9 cellular contexts compared by ENCODE assay signal in the genomic region with DNA sequence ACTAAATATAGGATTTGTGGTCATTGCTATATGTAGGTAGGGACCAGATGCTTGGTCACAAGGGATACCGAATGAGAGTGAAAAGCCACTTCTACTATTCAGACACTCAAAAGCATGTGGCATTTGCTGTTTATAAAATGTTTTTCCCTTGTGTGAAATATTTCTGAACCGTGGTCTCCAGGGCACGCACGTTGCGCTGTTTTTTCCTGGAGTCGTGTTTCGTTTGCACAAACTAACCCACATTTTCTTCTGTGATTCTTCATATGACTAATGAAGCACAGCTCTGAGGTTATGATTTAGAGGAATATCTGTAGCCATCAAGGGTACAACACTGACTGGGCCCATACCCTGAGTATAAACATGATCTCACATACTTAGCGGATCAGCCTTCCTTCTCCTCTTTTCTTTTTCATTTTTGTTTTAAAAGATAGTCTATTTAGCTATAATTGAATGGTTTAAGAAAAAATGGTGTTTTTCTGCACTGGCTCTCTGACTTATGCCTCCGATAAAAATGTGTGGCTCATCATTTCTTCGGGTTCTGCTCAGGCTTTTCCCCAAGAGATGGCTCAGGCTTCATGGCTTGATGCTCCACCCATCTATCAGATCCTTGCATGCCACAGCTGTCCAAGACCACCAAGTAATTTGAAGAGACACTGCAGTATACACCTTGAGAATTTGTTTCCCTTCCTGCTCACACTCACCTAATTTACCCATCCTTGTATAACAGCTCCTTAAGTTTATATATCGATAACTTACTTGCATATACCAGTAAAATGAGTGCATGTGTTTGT. TPM values are rescaled to one million over a fixed set of nuclear protein-coding genes. Genes with fewer than 3 reads are reported as not detected.
DNase-seq lines count a peak whose midpoint lies in the region; ATAC-seq and TF ChIP-seq lines count a peak whose summit lies in the region.
"Had no signal": no experiment of that assay in that cellular context is flagged by ENCODE, and none has a peak within 500 bp of the region (broad histone marks: within the 10 kb centered on the region; RNA-seq: fewer than 3 reads in every experiment).

No MANE protein-coding gene starts in this region.

- intact Hi-C loops in head of caudate nucleus (cut with DNase I): no loop called here

- no peaks in the 10 kb centered on the region for H3K36me3 Mint-ChIP-seq in naive B cell

- peaks cover 0 to 3% (median 0%) of the 10 kb centered on the region in 7 donors for H3K9me3 Mint-ChIP-seq in naive B cell

- DNase-seq in naive B cell (no peak), DMS114 treated with DMSO at 0.1 percent for 48 hours (lab: John Stamatoyannopoulos, UW; ENCODE audit: unreplicated experiment) (no peak), head of caudate nucleus (no peak), NOMO-1 treated with DMSO at 0.1 percent for 48 hours (lab: John Stamatoyannopoulos, UW; ENCODE audit: unreplicated experiment) (no peak), islet precursor cell (no peak)
- DNase-seq: kidney glomerular epithelial cell had no signal

- no peak overlapping the region for H3K27ac Mint-ChIP-seq in naive B cell

- H3K27me3 Mint-ChIP-seq in naive B cell: peaks cover 0 to 18% (median 0%) of the 10 kb centered on the region in 3 donors

- H3K4me1 Mint-ChIP-seq in naive B cell: peaks cover 8 to 17% (median 9%) of the 10 kb centered on the region in 3 donors

- H3K4me3 Mint-ChIP-seq in naive B cell: peak overlapping the region in 1 of 8 donors; percentile 36

- peak; percentile 71 for ATAC-seq in GM18505 (IDR thresholded peaks at IDR 0.05; ENCODE audit: unreplicated experiment)
- peak; percentile 64 for ATAC-seq in GM21528 (IDR thresholded peaks at IDR 0.05; ENCODE audit: low FRiP score, unreplicated experiment)
- ATAC-seq in HG03457 (IDR thresholded peaks at IDR 0.05; ENCODE audit: unreplicated experiment): peak; percentile 66
- ATAC-seq in naive B cell (ENCODE audit: low read depth in 2 of 2): peak; percentile 32 to 34

- no peak for TF ChIP-seq POLR2A in GM18505 (IDR thresholded peaks at IDR 0.05; ENCODE audit: borderline replicate concordance, extremely low read depth, insufficient read depth, insufficient read length)

RNA-seq across cellular contexts. Expression of gene HBS1L, which starts 59.9 kb away (rescaled TPM):
- 10 to 100 TPM; 28.1 to 57.2 (median 47.6) TPM for polyA plus RNA-seq in naive B cell (ENCODE audit: low read depth in 6 of 6)
